In the genomic region with DNA sequence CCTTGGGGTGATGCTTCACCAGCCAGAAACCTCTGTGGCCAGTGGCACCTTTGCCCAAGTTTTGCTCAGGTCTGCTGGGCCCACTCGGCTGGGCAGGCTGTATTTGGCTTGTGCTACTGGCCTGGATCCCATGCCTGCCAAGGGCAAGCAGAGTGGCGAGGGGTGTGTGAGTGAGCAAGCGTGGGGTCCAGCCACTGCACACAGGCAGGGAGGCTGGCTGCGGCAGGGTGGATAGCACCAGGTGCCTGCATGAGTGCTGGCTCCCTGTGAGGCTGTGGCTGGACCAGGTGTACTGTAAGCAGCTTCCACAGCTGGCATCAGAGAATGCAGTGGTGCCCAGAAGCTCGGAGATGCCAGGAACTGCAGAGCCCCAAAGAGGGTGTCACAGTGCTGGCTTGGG, we compare ENCODE assay signal across 20 cellular contexts.
DNase-seq lines count a peak whose midpoint lies in the region; ATAC-seq, FAIRE-seq and TF ChIP-seq lines count a peak whose summit lies in the region.
"Had no signal": no experiment of that assay in that cellular context is flagged by ENCODE, and none has a peak within 500 bp of the region (broad histone marks: within the 10 kb centered on the region; RNA-seq: fewer than 3 reads in every experiment).

No MANE protein-coding gene starts in this region.

- ATAC-seq in Right ventricle myocardium superior (ENCODE audit: poor library complexity) = no peak
- no peak for ATAC-seq in GM21360 (IDR thresholded peaks at IDR 0.05; ENCODE audit: unreplicated experiment)
- ATAC-seq in GM19023 (IDR thresholded peaks at IDR 0.05; ENCODE audit: unreplicated experiment) = no peak
- ATAC-seq: A549; CD8-positive, alpha-beta T cell; GM23338 had no signal

- no peak overlapping the region for H4K8ac ChIP-seq in neuronal stem cell (ENCODE audit: low read depth, low read length)

- H3K4me1 ChIP-seq in neuronal stem cell (ENCODE audit: control insufficient read depth in 2 of 2, insufficient read depth in 1 of 2, low read depth in 1 of 2, low read length in 2 of 2) (no peaks in the 10 kb centered on the region), spleen (no peaks in the 10 kb centered on the region)
- H3K4me1 ChIP-seq: A549, BLaER1 had no signal

- no peak overlapping the region for H2AK5ac ChIP-seq in neuronal stem cell (ENCODE audit: low read depth, low read length)

- no peak overlapping the region for H2BK120ac ChIP-seq in neuronal stem cell (ENCODE audit: low read depth, low read length)

- H3K4me3 ChIP-seq in neuronal stem cell (ENCODE audit: low read length in 2 of 2) (no peak overlapping the region), spleen (no peak overlapping the region)
- H3K4me3 ChIP-seq: A549, BLaER1, GM23338 had no signal

- DNase-seq in cardiac septum (ENCODE audit: low spot score) = peak; percentile 58
- no peak for DNase-seq in Right ventricle myocardium superior
- DNase-seq in neuronal stem cell (ENCODE audit: low spot score) = no peak
- peak; percentile 69 for DNase-seq in spleen
- no peak for DNase-seq in urothelium cell line (ENCODE audit: low spot score)
- DNase-seq in activated CD4-positive, alpha-beta memory T cell treated with anti-CD3 and anti-CD28 coated beads for 36 hours = no peak
- DNase-seq: Calu3; CD8-positive, alpha-beta T cell; DMS53; HCEC 1CT had no signal

- no peak overlapping the region for H3K27ac Mint-ChIP-seq in activated CD4-positive, alpha-beta memory T cell treated with anti-CD3 and anti-CD28 coated beads for 36 hours
- H3K27ac Mint-ChIP-seq: CD14-positive monocyte; CD8-positive, alpha-beta T cell; GM23338 had no signal

- H3K36me3 Mint-ChIP-seq in activated CD4-positive, alpha-beta memory T cell treated with anti-CD3 and anti-CD28 coated beads for 36 hours = no peaks in the 10 kb centered on the region
- H3K36me3 Mint-ChIP-seq: CD14-positive monocyte; CD8-positive, alpha-beta T cell had no signal

- no CpG with 5 or more reads among the region's 5 CpGs for WGBS in neuronal stem cell (ENCODE audit: extremely low coverage in 2 of 2, insufficient read length in 2 of 2, insufficient replicate concordance in 1 of 2), 2 donors
- 73 to 91% (median 85%) methylated on average over 3 to 5 of the region's 5 CpGs for WGBS in spleen, 5 donors

- peaks cover 2% of the 10 kb centered on the region for H3K79me1 ChIP-seq in neuronal stem cell (ENCODE audit: low read depth, low read length)

- H3K4me3 Mint-ChIP-seq in activated CD4-positive, alpha-beta memory T cell treated with anti-CD3 and anti-CD28 coated beads for 36 hours = no peak overlapping the region
- H3K4me3 Mint-ChIP-seq: CD14-positive monocyte; CD8-positive, alpha-beta T cell; GM23338 had no signal

- H3K27me3 ChIP-seq in neuronal stem cell (ENCODE audit: control insufficient read depth in 3 of 3, insufficient read depth in 3 of 3, low read depth in 1 of 3, low read length in 3 of 3) (no peaks in the 10 kb centered on the region), spleen (replicated peaks in 1 of 7) (no peaks in the 10 kb centered on the region)
- H3K27me3 ChIP-seq: BLaER1 had no signal

- H3K18ac ChIP-seq in neuronal stem cell (ENCODE audit: low read length) = peak overlapping the region; percentile 48

- no peaks in the 10 kb centered on the region for H3K27me3 Mint-ChIP-seq in activated CD4-positive, alpha-beta memory T cell treated with anti-CD3 and anti-CD28 coated beads for 36 hours

- peaks cover 6% of the 10 kb centered on the region for H3K9me3 Mint-ChIP-seq in activated CD4-positive, alpha-beta memory T cell treated with anti-CD3 and anti-CD28 coated beads for 36 hours

- no peak overlapping the region for H2BK15ac ChIP-seq in neuronal stem cell (ENCODE audit: low read length)

- H3K27ac ChIP-seq in neuronal stem cell (replicated peaks; ENCODE audit: low read length) (no peak overlapping the region), spleen (no peak overlapping the region)
- H3K27ac ChIP-seq: 22Rv1, A549, BLaER1 had no signal

- no peak overlapping the region for H3K14ac ChIP-seq in neuronal stem cell (ENCODE audit: low read length)

- H3K36me3 ChIP-seq in neuronal stem cell (replicated peaks in 1 of 2; ENCODE audit: control insufficient read depth in 2 of 2, insufficient read depth in 2 of 2, low read length in 2 of 2) = no peaks in the 10 kb centered on the region
- no peaks in the 10 kb centered on the region for H3K36me3 ChIP-seq in spleen
- H3K36me3 ChIP-seq: BLaER1 had no signal

- peak; percentile 5 for FAIRE-seq in urothelium cell line (lab: Jason Lieb, UNC)
- FAIRE-seq: A549, G401.6, GM12891, H54 had no signal

- H3K4ac ChIP-seq in neuronal stem cell (ENCODE audit: low read length) = no peak overlapping the region

- POLR2A ChIA-PET in activated CD4-positive, alpha-beta memory T cell treated with anti-CD3 and anti-CD28 coated beads for 36 hours (lab: Charles Lee) = no interaction called here

- H3K23ac ChIP-seq in neuronal stem cell (ENCODE audit: low read depth, low read length, poor library complexity) = no peak overlapping the region

- no peak overlapping the region for H2AFZ ChIP-seq in neuronal stem cell (ENCODE audit: low read length)
- H2AFZ ChIP-seq: GM23338 had no signal

- H3K9me3 ChIP-seq in neuronal stem cell (replicated peaks in 1 of 2; ENCODE audit: control insufficient read depth in 2 of 2, insufficient read depth in 1 of 2, low read depth in 1 of 2, low read length in 2 of 2) = peaks cover 5 to 8% of the 10 kb centered on the region in 2 donors
- H3K9me3 ChIP-seq in spleen = peaks cover 0 to 21% (median 16%) of the 10 kb centered on the region in 8 donors
- H3K9me3 ChIP-seq: A549 had no signal

- CTCF ChIA-PET in activated CD4-positive, alpha-beta memory T cell treated with anti-CD3 and anti-CD28 coated beads for 36 hours (lab: Charles Lee) = interaction anchor here (0.5 kb wide), 1 partner anchor 252 kb away, joined by 3 read pairs; no protein-coding TSS in a partner anchor

- no peak overlapping the region for H3K4me2 ChIP-seq in neuronal stem cell (ENCODE audit: insufficient read depth, low read length, poor library complexity, severe bottlenecking)
- H3K4me2 ChIP-seq: A549, BLaER1, GM23338 had no signal

- H2BK5ac ChIP-seq in neuronal stem cell (ENCODE audit: low read length) = no peak overlapping the region

- TF ChIP-seq POLR2A in spleen (IDR thresholded peaks at IDR 0.05) = no peak

- no peak overlapping the region for H2BK12ac ChIP-seq in neuronal stem cell (ENCODE audit: low read length)

- no peak for TF ChIP-seq CTCF in spleen (IDR thresholded peaks at IDR 0.05 in 8 of 11, conservative IDR thresholded peaks at IDR 0.05 in 3 of 11)

- H3K9ac ChIP-seq in neuronal stem cell (ENCODE audit: low read depth, low read length, poor library complexity) = no peak overlapping the region
- H3K9ac ChIP-seq: BLaER1 had no signal

- H4K91ac ChIP-seq in neuronal stem cell (ENCODE audit: low read depth, low read length, poor library complexity) = no peak overlapping the region

- intact Hi-C loops in cardiac septum (cut with DNase I) = no loop called here
- intact Hi-C loops in Right ventricle myocardium superior (cut with DNase I) = no loop called here
- intact Hi-C loops in spleen (cut with DNase I; ENCODE audit: low total_unique reads) = no loop called here
- intact Hi-C loops in activated CD4-positive, alpha-beta memory T cell treated with anti-CD3 and anti-CD28 coated beads for 36 hours (cut with micrococcal nuclease) = no loop called here

- no peaks in the 10 kb centered on the region for H3K4me1 Mint-ChIP-seq in activated CD4-positive, alpha-beta memory T cell treated with anti-CD3 and anti-CD28 coated beads for 36 hours (ENCODE audit: low read depth)
- H3K4me1 Mint-ChIP-seq: CD14-positive monocyte, GM23338 had no signal

Comparison
In these comparisons a context has a peak if more than half of its experiments do, and no peak if none do; other contexts are left out.
1. DNase-seq: peak in cardiac septum (single experiment) and spleen (single experiment); none in Right ventricle myocardium superior (single experiment), neuronal stem cell (single experiment), urothelium cell line (single experiment) and activated CD4-positive, alpha-beta memory T cell treated with anti-CD3 and anti-CD28 coated beads for 36 hours (single experiment).